In genomic region chr4:94827481-94828110, GRCh38 we compare ENCODE assay signal across 1 cellular context.
A peak's percentile ranks its signal among the peaks of the same experiment; 100 is the strongest.
TF ChIP-seq lines count a peak whose summit lies in the region.

No MANE protein-coding gene starts in this region.

TF ChIP-seq in HCT116, 20 proteins besides CTCF, POLR2A, EP300 and RAD21 (continued from another document):
- TF ChIP-seq, protein P1, sequence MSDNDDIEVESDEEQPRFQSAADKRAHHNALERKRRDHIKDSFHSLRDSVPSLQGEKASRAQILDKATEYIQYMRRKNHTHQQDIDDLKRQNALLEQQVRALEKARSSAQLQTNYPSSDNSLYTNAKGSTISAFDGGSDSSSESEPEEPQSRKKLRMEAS (IDR thresholded peaks at IDR 0.05): peak; percentile 53; the same call in 1 of the 2 replicates
- TF ChIP-seq ZFX (IDR thresholded peaks at IDR 0.05): no peak
- peak; percentile 66 for TF ChIP-seq CEBPB (IDR thresholded peaks at IDR 0.05; ENCODE audit: low read depth)
- peak; percentile 83 for TF ChIP-seq JUND (IDR thresholded peaks at IDR 0.05)
- no peak for TF ChIP-seq ZNF274 (IDR thresholded peaks at IDR 0.05; ENCODE audit: low read depth, low read length)
- peak; percentile 57; the same call in 1 of the 2 replicates for TF ChIP-seq SP1 (IDR thresholded peaks at IDR 0.05; ENCODE audit: low read depth)
